8 cellular contexts compared by ENCODE assay signal in genomic region chr10:53209941-53210611, GRCh38.
A peak's percentile ranks its signal among the peaks of the same experiment; 100 is the strongest.
DNase-seq lines count a peak whose midpoint lies in the region; ATAC-seq and TF ChIP-seq lines count a peak whose summit lies in the region.

No MANE protein-coding gene starts in this region.

- CTCF ChIA-PET in AG04450 (lab: Charles Lee), result no interaction called here

- no peak for ATAC-seq in GM18909 (IDR thresholded peaks at IDR 0.05; ENCODE audit: poor library complexity, unreplicated experiment)
- no peak for ATAC-seq in HG02610 (IDR thresholded peaks at IDR 0.05; ENCODE audit: unreplicated experiment)

- DNase-seq in AG04450 (ENCODE audit: low read depth, low spot score) (no peak), HS-5 (ENCODE audit: low read depth) (peak; percentile 13), SK-MEL-5 (ENCODE audit: low read depth, low spot score) (peak; percentile 49), iPS-NIHi11 (ENCODE audit: low spot score) (peak; percentile 20), ureter (ENCODE audit: low spot score) (no peak)
- no peak for DNase-seq in activated CD4-positive, CD25-positive, alpha-beta regulatory T cell treated with anti-CD3 and anti-CD28 coated beads, Interleukin-2, amount 50 U/mL, for 72 hours

- no peak overlapping the region for H3K27ac ChIP-seq in AG04450 (ENCODE audit: low read depth, low read length)

- POLR2A ChIA-PET in AG04450 (lab: Yijun Ruan, JAX), result no interaction called here

- H3K27me3 ChIP-seq in AG04450 (ENCODE audit: control insufficient read depth, insufficient read depth, low read length), result no peaks in the 10 kb centered on the region

- in situ Hi-C loops in SK-MEL-5 (cut with HindIII; ENCODE audit: low pct_unique_long_range_greater_than_20kb, low sequenced_read_pairs), result no loop called here

- peak; percentile 15; the same call in 1 of the 2 replicates for TF ChIP-seq CTCF in AG04450 (IDR thresholded peaks at IDR 0.05; ENCODE audit: low read depth, low read length)

- no peak overlapping the region for H3K4me3 ChIP-seq in AG04450 (ENCODE audit: low read depth, low read length)

- H3K9me3 ChIP-seq in AG04450 (ENCODE audit: control insufficient read depth, insufficient read depth, low read length), result no peaks in the 10 kb centered on the region

Comparison
In these comparisons a context has a peak if more than half of its experiments do, and no peak if none do; other contexts are left out.
1. DNase-seq: peak in HS-5 (single experiment), SK-MEL-5 (single experiment) and iPS-NIHi11 (single experiment); none in AG04450 (single experiment), ureter (single experiment) and activated CD4-positive, CD25-positive, alpha-beta regulatory T cell treated with anti-CD3 and anti-CD28 coated beads, Interleukin-2, amount 50 U/mL, for 72 hours (single experiment).